In genomic region chr17:7384489-7385081, GRCh38 we compare ENCODE assay signal across 10 cellular contexts. TPM values are rescaled to one million over a fixed set of nuclear protein-coding genes. Genes with fewer than 3 reads are reported as not detected.
DNase-seq lines count a peak whose midpoint lies in the region; ATAC-seq and TF ChIP-seq lines count a peak whose summit lies in the region.
"Had no signal": no experiment of that assay in that cellular context is flagged by ENCODE, and none has a peak within 500 bp of the region (broad histone marks: within the 10 kb centered on the region; RNA-seq: fewer than 3 reads in every experiment).

No MANE protein-coding gene starts in this region.

- H3K4me1 ChIP-seq in thoracic aorta (ENCODE audit: control insufficient read depth in 1 of 2, low read depth in 2 of 2), result peaks cover 6 to 34% of the 10 kb centered on the region in 2 donors

- peaks cover 4% of the 10 kb centered on the region for H3K4me1 Mint-ChIP-seq in activated naive CD4-positive, alpha-beta T cell treated with anti-CD3 and anti-CD28 coated beads for 36 hours (ENCODE audit: low read depth)
- peaks cover 16% of the 10 kb centered on the region for H3K4me1 Mint-ChIP-seq in activated T-helper 17 cell treated with anti-CD3 and anti-CD28 coated beads, Interleukin-2, amount 50 U/mL, for 72 hours

- H3K9me3 ChIP-seq in thoracic aorta, result no peaks in the 10 kb centered on the region

- H3K27me3 ChIP-seq in kidney epithelial cell (ENCODE audit: control insufficient read depth, insufficient read depth, low read length) (no peaks in the 10 kb centered on the region), thoracic aorta (replicated peaks; ENCODE audit: insufficient read depth) (no peaks in the 10 kb centered on the region)

- CTCF ChIA-PET in activated naive CD4-positive, alpha-beta T cell treated with anti-CD3 and anti-CD28 coated beads for 36 hours (lab: Charles Lee), result interaction anchor here (0.7 to 2.4 kb wide), 3 partner anchors 9 to 299 kb away, joined by 3 to 6 read pairs (median 3); no protein-coding TSS in a partner anchor

- no peaks in the 10 kb centered on the region for H3K36me3 ChIP-seq in kidney epithelial cell (ENCODE audit: control insufficient read depth, insufficient read depth, low read length)
- H3K36me3 ChIP-seq in thoracic aorta, result peaks cover 2% of the 10 kb centered on the region

- no peak overlapping the region for H3K27ac ChIP-seq in thoracic aorta

- no peak for ATAC-seq in activated naive CD4-positive, alpha-beta T cell treated with anti-CD3 and anti-CD28 coated beads, Interleukin-2, amount 50 U/mL, for 72 hours
- ATAC-seq in activated T-helper 17 cell treated with anti-CD3 and anti-CD28 coated beads, Interleukin-2, amount 50 U/mL, for 72 hours (replicated peaks), result no peak
- ATAC-seq in thoracic aorta (ENCODE audit: insufficient number of reproducible peaks, low FRiP score, low read depth) (no peak), sciatic nerve (no peak), HG02623 (IDR thresholded peaks at IDR 0.05; ENCODE audit: unreplicated experiment) (no peak)

- intact Hi-C loops in activated naive CD4-positive, alpha-beta T cell treated with anti-CD3 and anti-CD28 coated beads for 36 hours (cut with micrococcal nuclease), result loop anchor here (1.0 kb wide), 2 partner anchors 10 to 51 kb away; partner anchors contain the start of genes PLSCR3 and TMEM102
- intact Hi-C loops in sciatic nerve (cut with DNase I), result no loop called here

- no peaks in the 10 kb centered on the region for H3K36me3 Mint-ChIP-seq in activated naive CD4-positive, alpha-beta T cell treated with anti-CD3 and anti-CD28 coated beads for 36 hours (ENCODE audit: low read depth)
- no peaks in the 10 kb centered on the region for H3K36me3 Mint-ChIP-seq in activated naive CD4-positive, alpha-beta T cell treated with anti-CD3 and anti-CD28 coated beads, Interleukin-2, amount 50 U/mL, for 72 hours
- peaks cover 12% of the 10 kb centered on the region for H3K36me3 Mint-ChIP-seq in activated T-helper 17 cell treated with anti-CD3 and anti-CD28 coated beads, Interleukin-2, amount 50 U/mL, for 72 hours (ENCODE audit: low read depth)

- peak overlapping the region; percentile 65 for H3K27ac Mint-ChIP-seq in activated naive CD4-positive, alpha-beta T cell treated with anti-CD3 and anti-CD28 coated beads for 36 hours
- H3K27ac Mint-ChIP-seq in activated naive CD4-positive, alpha-beta T cell treated with anti-CD3 and anti-CD28 coated beads, Interleukin-2, amount 50 U/mL, for 72 hours, result peak overlapping the region in 1 of 2 donors; percentile 54
- peak overlapping the region; percentile 48 for H3K27ac Mint-ChIP-seq in activated T-helper 17 cell treated with anti-CD3 and anti-CD28 coated beads, Interleukin-2, amount 50 U/mL, for 72 hours

- H3K27me3 Mint-ChIP-seq in activated naive CD4-positive, alpha-beta T cell treated with anti-CD3 and anti-CD28 coated beads for 36 hours (ENCODE audit: low read depth), result peaks cover 23% of the 10 kb centered on the region
- peaks cover 21% of the 10 kb centered on the region for H3K27me3 Mint-ChIP-seq in activated T-helper 17 cell treated with anti-CD3 and anti-CD28 coated beads, Interleukin-2, amount 50 U/mL, for 72 hours

- TF ChIP-seq CTCF in kidney epithelial cell (IDR thresholded peaks at IDR 0.05; ENCODE audit: insufficient read depth, low read length, poor library complexity, severe bottlenecking), result no peak
- TF ChIP-seq CTCF in thoracic aorta (IDR thresholded peaks at IDR 0.05), result no peak

- H3K4me3 Mint-ChIP-seq in activated naive CD4-positive, alpha-beta T cell treated with anti-CD3 and anti-CD28 coated beads for 36 hours, result peak overlapping the region; percentile 70
- H3K4me3 Mint-ChIP-seq in activated T-helper 17 cell treated with anti-CD3 and anti-CD28 coated beads, Interleukin-2, amount 50 U/mL, for 72 hours, result peak overlapping the region; percentile 77

- H3K9me3 Mint-ChIP-seq in activated naive CD4-positive, alpha-beta T cell treated with anti-CD3 and anti-CD28 coated beads for 36 hours, result no peaks in the 10 kb centered on the region
- no peaks in the 10 kb centered on the region for H3K9me3 Mint-ChIP-seq in activated naive CD4-positive, alpha-beta T cell treated with anti-CD3 and anti-CD28 coated beads, Interleukin-2, amount 50 U/mL, for 72 hours
- no peaks in the 10 kb centered on the region for H3K9me3 Mint-ChIP-seq in activated T-helper 17 cell treated with anti-CD3 and anti-CD28 coated beads, Interleukin-2, amount 50 U/mL, for 72 hours

- DNase-seq in activated naive CD4-positive, alpha-beta T cell treated with anti-CD3 and anti-CD28 coated beads for 36 hours, result no peak
- no peak for DNase-seq in activated naive CD4-positive, alpha-beta T cell treated with anti-CD3 and anti-CD28 coated beads, Interleukin-2, amount 50 U/mL, for 72 hours (ENCODE audit: low spot score in 2 of 2)
- DNase-seq in kidney epithelial cell (ENCODE audit: low read depth) (no peak), thoracic aorta (ENCODE audit: low spot score) (no peak), sciatic nerve (ENCODE audit: low spot score) (no peak), hepatic stellate cell (ENCODE audit: low spot score) (no peak)

- H3K4me3 ChIP-seq in kidney epithelial cell (ENCODE audit: low read depth, low read length) (peak overlapping the region; percentile 28), thoracic aorta (peak overlapping the region; percentile 73)

RNA-seq across cellular contexts. Expression of gene TNK1, which starts 3.7 kb away (rescaled TPM):
- total RNA-seq in activated naive CD4-positive, alpha-beta T cell treated with anti-CD3 and anti-CD28 coated beads for 36 hours, result 1 to 10 TPM; 4.0 to 4.8 TPM
- total RNA-seq in activated naive CD4-positive, alpha-beta T cell treated with anti-CD3 and anti-CD28 coated beads, Interleukin-2, amount 50 U/mL, for 72 hours, result 1 to 10 TPM; 2.7 to 5.3 TPM
- 1 to 10 TPM; 2.9 to 4.8 TPM for total RNA-seq in activated T-helper 17 cell treated with anti-CD3 and anti-CD28 coated beads, Interleukin-2, amount 50 U/mL, for 72 hours
- total RNA-seq in kidney epithelial cell (4.0 and 13.3 TPM in 2 replicates), thoracic aorta (1 to 10 TPM; 3.7 to 4.7 TPM), sciatic nerve (6.1 TPM)

RNA-seq across cellular contexts. Expression of gene PLSCR3, which starts 9.7 kb away (rescaled TPM):
- 10 to 100 TPM; 58.6 to 59.4 TPM for total RNA-seq in activated naive CD4-positive, alpha-beta T cell treated with anti-CD3 and anti-CD28 coated beads for 36 hours
- 10 to 100 TPM; 58.2 to 77.5 TPM for total RNA-seq in activated naive CD4-positive, alpha-beta T cell treated with anti-CD3 and anti-CD28 coated beads, Interleukin-2, amount 50 U/mL, for 72 hours
- 10 to 100 TPM; 62.8 to 94.4 TPM for total RNA-seq in activated T-helper 17 cell treated with anti-CD3 and anti-CD28 coated beads, Interleukin-2, amount 50 U/mL, for 72 hours
- total RNA-seq in kidney epithelial cell (61.8 and 74.7 TPM in 2 replicates), thoracic aorta (10 to 100 TPM; 31.0 to 49.4 TPM), sciatic nerve (37.1 TPM)

RNA-seq across cellular contexts. Expression of gene TMEM256, which starts 19.3 kb away (rescaled TPM):
- total RNA-seq in activated naive CD4-positive, alpha-beta T cell treated with anti-CD3 and anti-CD28 coated beads for 36 hours, result 10 to 100 TPM; 65.6 to 66.3 TPM
- total RNA-seq in activated naive CD4-positive, alpha-beta T cell treated with anti-CD3 and anti-CD28 coated beads, Interleukin-2, amount 50 U/mL, for 72 hours, result 100 to 1,000 TPM in 1 of 2 donors, 10 to 100 TPM in 1; 78.9 to 114 TPM
- total RNA-seq in activated T-helper 17 cell treated with anti-CD3 and anti-CD28 coated beads, Interleukin-2, amount 50 U/mL, for 72 hours, result 10 to 100 TPM; 64.1 to 69.7 TPM
- total RNA-seq in kidney epithelial cell (66.9 and 77.1 TPM in 2 replicates), thoracic aorta (10 to 100 TPM; 27.9 to 88.9 TPM), sciatic nerve (75.0 TPM)

RNA-seq across cellular contexts. Expression of gene NLGN2, which starts 23.1 kb away (rescaled TPM):
- 1 to 10 TPM; 7.7 to 8.9 TPM for total RNA-seq in activated naive CD4-positive, alpha-beta T cell treated with anti-CD3 and anti-CD28 coated beads for 36 hours
- 10 to 100 TPM; 14.5 to 15.8 TPM for total RNA-seq in activated naive CD4-positive, alpha-beta T cell treated with anti-CD3 and anti-CD28 coated beads, Interleukin-2, amount 50 U/mL, for 72 hours
- total RNA-seq in activated T-helper 17 cell treated with anti-CD3 and anti-CD28 coated beads, Interleukin-2, amount 50 U/mL, for 72 hours, result 10 to 100 TPM in 1 of 2 donors, 1 to 10 TPM in 1; 4.5 to 21.7 TPM
- 8.3 and 8.4 TPM in 2 replicates for total RNA-seq in kidney epithelial cell
- total RNA-seq in thoracic aorta, result 10 to 100 TPM in 1 of 2 donors, 1 to 10 TPM in 1; 9.2 to 20.8 TPM
- 44.8 TPM for total RNA-seq in sciatic nerve

RNA-seq across cellular contexts. Expression of gene TMEM95, which starts 29.6 kb away (rescaled TPM):
- not detected for total RNA-seq in activated naive CD4-positive, alpha-beta T cell treated with anti-CD3 and anti-CD28 coated beads for 36 hours
- total RNA-seq in activated naive CD4-positive, alpha-beta T cell treated with anti-CD3 and anti-CD28 coated beads, Interleukin-2, amount 50 U/mL, for 72 hours, result under 1 TPM in 1 of 2 donors, not detected in 1; 0.21 TPM
- 1 to 10 TPM in 1 of 2 donors, under 1 TPM in 1; 0.22 to 1.1 TPM for total RNA-seq in activated T-helper 17 cell treated with anti-CD3 and anti-CD28 coated beads, Interleukin-2, amount 50 U/mL, for 72 hours
- total RNA-seq in kidney epithelial cell, result not detected in 2 replicates
- not detected for total RNA-seq in thoracic aorta
- total RNA-seq in sciatic nerve, result not detected
- total RNA-seq: liver, RPMI7951 had no signal
